ENCODE assay signal across 10 cellular contexts in genomic region chr14:69719501-69719951, GRCh38. TPM values are rescaled to one million over a fixed set of nuclear protein-coding genes. Genes with fewer than 3 reads are reported as not detected.
DNase-seq lines count a peak whose midpoint lies in the region; ATAC-seq and TF ChIP-seq lines count a peak whose summit lies in the region.
"Had no signal": no experiment of that assay in that cellular context is flagged by ENCODE, and none has a peak within 500 bp of the region (broad histone marks: within the 10 kb centered on the region; RNA-seq: fewer than 3 reads in every experiment).

No MANE protein-coding gene starts in this region.

- no peak for TF ChIP-seq EP300 in suprapubic skin (IDR thresholded peaks at IDR 0.05)

- H3K9me2 ChIP-seq in MM.1S (replicated peaks; ENCODE audit: insufficient read depth, low read length), result no peaks in the 10 kb centered on the region

- H3K9me3 ChIP-seq in suprapubic skin (no peaks in the 10 kb centered on the region), MM.1S (replicated peaks; ENCODE audit: insufficient read depth, low read length) (no peaks in the 10 kb centered on the region)
- H3K9me3 ChIP-seq: A549 had no signal

- 0 out of 2 replicates have a peak, but pooled peaks cover under 1% of the 10 kb centered on the region for H3K79me2 ChIP-seq in MM.1S (ENCODE audit: low read length)

- H3K4me3 Mint-ChIP-seq in brain, result peak overlapping the region in 1 of 5 experiments; percentile 53

- peaks cover 0 to 3% (median 0%) of the 10 kb centered on the region in 5 experiments for H3K9me3 Mint-ChIP-seq in brain

- H3K27me3 Mint-ChIP-seq in brain, result no peaks in the 10 kb centered on the region

- H3K27ac Mint-ChIP-seq in brain, result peak overlapping the region in 3 of 5 experiments; percentile 68 to 91 (median 83)

- H3K36me3 Mint-ChIP-seq in brain, result no peaks in the 10 kb centered on the region

- peaks cover 55% of the 10 kb centered on the region for H3K4me1 Mint-ChIP-seq in brain

- H3K36me3 ChIP-seq in kidney epithelial cell (ENCODE audit: control insufficient read depth, insufficient read depth, low read length) (no peaks in the 10 kb centered on the region), suprapubic skin (no peaks in the 10 kb centered on the region), MM.1S (replicated peaks; ENCODE audit: insufficient read depth, low read length) (no peaks in the 10 kb centered on the region)

- no peak overlapping the region for H3K9ac ChIP-seq in MM.1S (ENCODE audit: low read length)

- H3F3A ChIP-seq in MM.1S (ENCODE audit: insufficient read depth, low read length), result no peaks in the 10 kb centered on the region; the same call in 1 of the 2 replicates

- H3K27ac ChIP-seq in suprapubic skin, result peak overlapping the region; percentile 35
- no peak overlapping the region for H3K27ac ChIP-seq in MM.1S (ENCODE audit: low read length)
- H3K27ac ChIP-seq: A549 had no signal

- TF ChIP-seq POLR2A in suprapubic skin (IDR thresholded peaks at IDR 0.05), result no peak

- no peak overlapping the region for H3K4me2 ChIP-seq in MM.1S (ENCODE audit: low read depth, low read length)
- H3K4me2 ChIP-seq: A549 had no signal

- H2AFZ ChIP-seq in MM.1S (ENCODE audit: low read length), result no peak overlapping the region

- H4K20me1 ChIP-seq in MM.1S (ENCODE audit: insufficient read depth, low read length), result no peaks in the 10 kb centered on the region

- H3K4me1 ChIP-seq in suprapubic skin (peaks cover 38% of the 10 kb centered on the region), MM.1S (ENCODE audit: low read length) (peaks cover 13% of the 10 kb centered on the region)
- H3K4me1 ChIP-seq: A549 had no signal

- ATAC-seq in HG03095 (IDR thresholded peaks at IDR 0.05; ENCODE audit: unreplicated experiment), result no peak

- H3K27me3 ChIP-seq in kidney epithelial cell (ENCODE audit: control insufficient read depth, insufficient read depth, low read length) (no peaks in the 10 kb centered on the region), suprapubic skin (no peaks in the 10 kb centered on the region), MM.1S (replicated peaks; ENCODE audit: insufficient read depth, low read length) (no peaks in the 10 kb centered on the region)

- TF ChIP-seq CTCF in brain (conservative IDR thresholded peaks at IDR 0.05) (no peak), kidney epithelial cell (IDR thresholded peaks at IDR 0.05; ENCODE audit: insufficient read depth, low read length, poor library complexity, severe bottlenecking) (no peak), suprapubic skin (IDR thresholded peaks at IDR 0.05) (no peak), MM.1S (IDR thresholded peaks at IDR 0.05; ENCODE audit: low read length) (no peak)

- H3K4me3 ChIP-seq in kidney epithelial cell (ENCODE audit: low read depth, low read length) (no peak overlapping the region), suprapubic skin (no peak overlapping the region), MM.1S (ENCODE audit: low read length) (no peak overlapping the region)
- H3K4me3 ChIP-seq: A549 had no signal

- WGBS in suprapubic skin, result 55% methylated on average over 7 of the region's 7 CpGs

- DNase-seq in NCI-H2171 treated with DMSO at 0.1 percent for 48 hours (lab: John Stamatoyannopoulos, UW) (peak; percentile 33), NCI-H2171 (lab: John Stamatoyannopoulos, UW) (no peak), kidney epithelial cell (ENCODE audit: low read depth) (peak; percentile 88), suprapubic skin (ENCODE audit: low spot score in 2 of 2) (no peak), LoVo (ENCODE audit: low spot score) (no peak), MM.1S (no peak)
- DNase-seq: NCI-H2107 had no signal

RNA-seq across cellular contexts. Expression of gene SRSF5, which starts 47.4 kb away (rescaled TPM):
- polyA plus RNA-seq in brain (ENCODE audit: insufficient read depth, low read depth, low replicate concordance), result 71.5 TPM
- total RNA-seq in kidney epithelial cell, result 103 and 130 TPM in 2 replicates
- 1,000 to 10,000 TPM in 1 of 4 donors, 100 to 1,000 TPM in 3; 342 to 1,053 (median 453) TPM for total RNA-seq in suprapubic skin

Comparison
In these comparisons a context has a peak if more than half of its experiments do, and no peak if none do; other contexts are left out.
1. DNase-seq: peak in NCI-H2171 treated with DMSO at 0.1 percent for 48 hours (single experiment) and kidney epithelial cell (single experiment); none in NCI-H2171 (single experiment), suprapubic skin (0 of 2), LoVo (single experiment) and MM.1S (single experiment).